In the genomic region with DNA sequence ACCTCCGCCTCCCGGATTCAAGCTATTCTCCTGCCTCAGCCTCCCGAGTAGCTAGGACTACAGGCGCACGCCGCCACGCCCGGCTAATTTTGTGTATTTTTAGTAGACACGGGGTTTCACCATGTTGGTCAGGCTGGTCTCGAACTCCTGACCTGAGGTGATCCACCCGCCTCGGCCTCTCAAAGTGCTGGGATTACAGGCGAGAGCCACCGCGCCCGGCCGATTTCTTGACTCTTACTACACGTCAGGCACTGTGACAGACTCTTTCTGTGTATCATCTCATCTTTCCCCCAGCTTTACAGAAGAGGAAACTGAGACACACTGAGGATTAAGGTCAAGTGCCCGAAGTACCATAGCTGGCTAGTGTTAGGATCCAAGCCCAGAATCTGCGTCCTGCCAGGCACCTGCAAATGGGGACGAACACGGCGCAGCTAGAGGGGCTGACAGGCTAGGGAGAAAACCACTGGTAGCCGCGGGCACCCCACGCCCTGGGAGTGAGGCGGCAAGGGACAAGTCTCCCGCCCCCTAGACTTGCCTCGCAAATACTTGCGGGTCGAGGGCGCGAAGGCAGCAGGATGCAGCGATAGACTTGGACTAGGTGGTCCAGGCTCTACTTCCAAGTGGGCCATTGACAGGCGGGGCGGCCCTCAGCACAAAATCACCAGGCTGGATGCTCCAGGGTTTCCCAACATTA, we compare ENCODE assay signal across 1 cellular context.
A peak's percentile ranks its signal among the peaks of the same experiment; 100 is the strongest.
TF ChIP-seq lines count a peak whose summit lies in the region.

No MANE protein-coding gene starts in this region.

TF ChIP-seq in GM23338, 12 proteins besides CTCF, POLR2A, EP300 and RAD21 (continued from another document):
- TF ChIP-seq, protein P1, sequence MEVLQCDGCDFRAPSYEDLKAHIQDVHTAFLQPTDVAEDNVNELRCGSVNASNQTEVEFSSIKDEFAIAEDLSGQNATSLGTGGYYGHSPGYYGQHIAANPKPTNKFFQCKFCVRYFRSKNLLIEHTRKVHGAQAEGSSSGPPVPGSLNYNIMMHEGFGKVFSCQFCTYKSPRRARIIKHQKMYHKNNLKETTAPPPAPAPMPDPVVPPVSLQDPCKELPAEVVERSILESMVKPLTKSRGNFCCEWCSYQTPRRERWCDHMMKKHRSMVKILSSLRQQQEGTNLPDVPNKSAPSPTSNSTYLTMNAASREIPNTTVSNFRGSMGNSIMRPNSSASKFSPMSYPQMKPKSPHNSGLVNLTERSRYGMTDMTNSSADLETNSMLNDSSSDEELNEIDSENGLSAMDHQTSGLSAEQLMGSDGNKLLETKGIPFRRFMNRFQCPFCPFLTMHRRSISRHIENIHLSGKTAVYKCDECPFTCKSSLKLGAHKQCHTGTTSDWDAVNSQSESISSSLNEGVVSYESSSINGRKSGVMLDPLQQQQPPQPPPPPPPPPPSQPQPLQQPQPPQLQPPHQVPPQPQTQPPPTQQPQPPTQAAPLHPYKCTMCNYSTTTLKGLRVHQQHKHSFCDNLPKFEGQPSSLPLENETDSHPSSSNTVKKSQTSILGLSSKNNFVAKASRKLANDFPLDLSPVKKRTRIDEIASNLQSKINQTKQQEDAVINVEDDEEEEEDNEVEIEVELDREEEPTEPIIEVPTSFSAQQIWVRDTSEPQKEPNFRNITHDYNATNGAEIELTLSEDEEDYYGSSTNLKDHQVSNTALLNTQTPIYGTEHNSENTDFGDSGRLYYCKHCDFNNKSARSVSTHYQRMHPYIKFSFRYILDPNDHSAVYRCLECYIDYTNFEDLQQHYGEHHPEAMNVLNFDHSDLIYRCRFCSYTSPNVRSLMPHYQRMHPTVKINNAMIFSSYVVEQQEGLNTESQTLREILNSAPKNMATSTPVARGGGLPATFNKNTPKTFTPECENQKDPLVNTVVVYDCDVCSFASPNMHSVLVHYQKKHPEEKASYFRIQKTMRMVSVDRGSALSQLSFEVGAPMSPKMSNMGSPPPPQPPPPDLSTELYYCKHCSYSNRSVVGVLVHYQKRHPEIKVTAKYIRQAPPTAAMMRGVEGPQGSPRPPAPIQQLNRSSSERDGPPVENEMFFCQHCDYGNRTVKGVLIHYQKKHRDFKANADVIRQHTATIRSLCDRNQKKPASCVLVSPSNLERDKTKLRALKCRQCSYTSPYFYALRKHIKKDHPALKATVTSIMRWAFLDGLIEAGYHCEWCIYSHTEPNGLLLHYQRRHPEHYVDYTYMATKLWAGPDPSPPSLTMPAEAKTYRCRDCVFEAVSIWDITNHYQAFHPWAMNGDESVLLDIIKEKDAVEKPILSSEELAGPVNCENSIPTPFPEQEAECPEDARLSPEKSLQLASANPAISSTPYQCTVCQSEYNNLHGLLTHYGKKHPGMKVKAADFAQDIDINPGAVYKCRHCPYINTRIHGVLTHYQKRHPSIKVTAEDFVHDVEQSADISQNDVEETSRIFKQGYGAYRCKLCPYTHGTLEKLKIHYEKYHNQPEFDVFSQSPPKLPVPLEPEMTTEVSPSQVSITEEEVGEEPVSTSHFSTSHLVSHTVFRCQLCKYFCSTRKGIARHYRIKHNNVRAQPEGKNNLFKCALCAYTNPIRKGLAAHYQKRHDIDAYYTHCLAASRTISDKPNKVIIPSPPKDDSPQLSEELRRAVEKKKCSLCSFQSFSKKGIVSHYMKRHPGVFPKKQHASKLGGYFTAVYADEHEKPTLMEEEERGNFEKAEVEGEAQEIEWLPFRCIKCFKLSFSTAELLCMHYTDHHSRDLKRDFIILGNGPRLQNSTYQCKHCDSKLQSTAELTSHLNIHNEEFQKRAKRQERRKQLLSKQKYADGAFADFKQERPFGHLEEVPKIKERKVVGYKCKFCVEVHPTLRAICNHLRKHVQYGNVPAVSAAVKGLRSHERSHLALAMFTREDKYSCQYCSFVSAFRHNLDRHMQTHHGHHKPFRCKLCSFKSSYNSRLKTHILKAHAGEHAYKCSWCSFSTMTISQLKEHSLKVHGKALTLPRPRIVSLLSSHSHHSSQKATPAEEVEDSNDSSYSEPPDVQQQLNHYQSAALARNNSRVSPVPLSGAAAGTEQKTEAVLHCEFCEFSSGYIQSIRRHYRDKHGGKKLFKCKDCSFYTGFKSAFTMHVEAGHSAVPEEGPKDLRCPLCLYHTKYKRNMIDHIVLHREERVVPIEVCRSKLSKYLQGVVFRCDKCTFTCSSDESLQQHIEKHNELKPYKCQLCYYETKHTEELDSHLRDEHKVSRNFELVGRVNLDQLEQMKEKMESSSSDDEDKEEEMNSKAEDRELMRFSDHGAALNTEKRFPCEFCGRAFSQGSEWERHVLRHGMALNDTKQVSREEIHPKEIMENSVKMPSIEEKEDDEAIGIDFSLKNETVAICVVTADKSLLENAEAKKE (CRISPR knock-in tag; IDR thresholded peaks at IDR 0.05) = no peak
- TF ChIP-seq, protein P2, sequence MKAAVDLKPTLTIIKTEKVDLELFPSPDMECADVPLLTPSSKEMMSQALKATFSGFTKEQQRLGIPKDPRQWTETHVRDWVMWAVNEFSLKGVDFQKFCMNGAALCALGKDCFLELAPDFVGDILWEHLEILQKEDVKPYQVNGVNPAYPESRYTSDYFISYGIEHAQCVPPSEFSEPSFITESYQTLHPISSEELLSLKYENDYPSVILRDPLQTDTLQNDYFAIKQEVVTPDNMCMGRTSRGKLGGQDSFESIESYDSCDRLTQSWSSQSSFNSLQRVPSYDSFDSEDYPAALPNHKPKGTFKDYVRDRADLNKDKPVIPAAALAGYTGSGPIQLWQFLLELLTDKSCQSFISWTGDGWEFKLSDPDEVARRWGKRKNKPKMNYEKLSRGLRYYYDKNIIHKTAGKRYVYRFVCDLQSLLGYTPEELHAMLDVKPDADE (IDR thresholded peaks at IDR 0.05) = no peak
- TF ChIP-seq JUNB (IDR thresholded peaks at IDR 0.05; ENCODE audit: unreplicated experiment) = no peak
- peak; percentile 44 for TF ChIP-seq EZH2 (IDR thresholded peaks at IDR 0.05; ENCODE audit: low read depth, unreplicated experiment)
- no peak for TF ChIP-seq STAT1 (IDR thresholded peaks at IDR 0.05; ENCODE audit: unreplicated experiment)
TF ChIP-seq in GM23338: peak in this region for 1.
